Comparison of ENCODE assay signal across 9 cellular contexts in the genomic region with DNA sequence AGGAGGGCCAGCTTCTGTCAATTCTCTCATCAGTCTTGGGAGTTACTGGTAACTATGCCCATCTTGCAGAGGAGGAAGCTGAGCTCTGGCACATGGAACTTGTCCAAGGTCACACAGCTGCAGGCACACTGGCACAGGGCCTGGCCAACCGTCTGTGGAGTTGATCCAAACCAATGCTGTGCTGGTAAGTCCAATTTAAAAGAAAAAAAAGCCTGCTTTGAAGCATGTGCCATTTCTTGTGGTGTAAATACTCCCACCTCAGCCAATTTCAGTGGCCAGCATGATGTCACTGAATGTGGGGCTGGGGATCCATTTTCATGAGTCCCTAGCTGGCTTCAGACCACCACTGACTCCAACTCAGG.
DNase-seq lines count a peak whose midpoint lies in the region; ATAC-seq and TF ChIP-seq lines count a peak whose summit lies in the region.
"Had no signal": no experiment of that assay in that cellular context is flagged by ENCODE, and none has a peak within 500 bp of the region (broad histone marks: within the 10 kb centered on the region; RNA-seq: fewer than 3 reads in every experiment).

No MANE protein-coding gene starts in this region.

- no peaks in the 10 kb centered on the region for H3K36me3 ChIP-seq in Panc1 (ENCODE audit: control insufficient read depth, insufficient read depth, low read length)
- H3K36me3 ChIP-seq in parathyroid adenoma (ENCODE audit: control insufficient read depth, insufficient read depth, low read length), result no peaks in the 10 kb centered on the region

- ATAC-seq in Panc1 (peak; percentile 68; the same call in 1 of the 2 replicates), GM19351 (IDR thresholded peaks at IDR 0.05; ENCODE audit: unreplicated experiment) (no peak), HG02798 (IDR thresholded peaks at IDR 0.05; ENCODE audit: poor library complexity, unreplicated experiment) (no peak)

- H3K27me3 ChIP-seq in Panc1 (ENCODE audit: control insufficient read depth, insufficient read depth, low read length) (no peaks in the 10 kb centered on the region), parathyroid adenoma (ENCODE audit: control insufficient read depth, insufficient read depth, low read length) (no peaks in the 10 kb centered on the region)

- POLR2A ChIA-PET in Panc1 (lab: Charles Lee), result interaction anchor here (0.5 kb wide), 1 partner anchor 312 kb away, joined by 6 read pairs; no protein-coding TSS in a partner anchor

- H3K4me1 Mint-ChIP-seq in Calu3 (ENCODE audit: low read depth, unreplicated experiment), result peaks cover 26% of the 10 kb centered on the region

- H3K9ac ChIP-seq in parathyroid adenoma, result no peak overlapping the region

- H2AFZ ChIP-seq in parathyroid adenoma, result no peak overlapping the region

- peaks cover 8% of the 10 kb centered on the region for H3K9me3 Mint-ChIP-seq in Calu3 (ENCODE audit: low read depth, unreplicated experiment)

- intact Hi-C loops in Calu3 (cut with micrococcal nuclease; ENCODE audit: unreplicated experiment) (loop anchor here (5.0 kb wide), 1 partner anchor 84 kb away; the partner anchor contains the start of gene CHSY1), Panc1 (cut with micrococcal nuclease; ENCODE audit: unreplicated experiment) (no loop called here)

- DNase-seq in Calu3 (no peak), Panc1 (ENCODE audit: low read depth, low spot score) (no peak), erythroblast (lab: John Stamatoyannopoulos, UW) (no peak), NCI-H1092 (lab: John Stamatoyannopoulos, UW) (no peak), kidney glomerular epithelial cell (lab: John Stamatoyannopoulos, UW) (no peak)
- DNase-seq: cortex of kidney had no signal

- in situ Hi-C loops in Panc1 (cut with HindIII; ENCODE audit: low pct_unique_long_range_greater_than_20kb, low sequenced_read_pairs), result no loop called here

- no peaks in the 10 kb centered on the region for H3K36me3 Mint-ChIP-seq in Calu3 (ENCODE audit: insufficient read depth, unreplicated experiment)

- no peaks in the 10 kb centered on the region for H3K79me2 ChIP-seq in parathyroid adenoma

- no peaks in the 10 kb centered on the region for H3K27me3 Mint-ChIP-seq in Calu3 (ENCODE audit: unreplicated experiment)

- BruUV-seq in Calu3 (replicated peaks; lab: Mats Ljungman, UMichigan) (no TSS peak), Panc1 (replicated peaks; lab: Mats Ljungman, UMichigan) (no TSS peak)

- no peak overlapping the region for H3K4me2 ChIP-seq in parathyroid adenoma (ENCODE audit: low read length)

- H3K27ac Mint-ChIP-seq in Calu3 (ENCODE audit: unreplicated experiment), result peak overlapping the region; percentile 91

- peak overlapping the region; percentile 56 for H3K4me3 Mint-ChIP-seq in Calu3 (ENCODE audit: low read depth, unreplicated experiment)

- no peak for TF ChIP-seq CTCF in Calu3 (IDR thresholded peaks at IDR 0.05; ENCODE audit: unreplicated experiment)
- no peak for TF ChIP-seq CTCF in Panc1 (IDR thresholded peaks at IDR 0.05)
- no peak for TF ChIP-seq CTCF in parathyroid adenoma (IDR thresholded peaks at IDR 0.05)

- H3K4me3 ChIP-seq in Panc1 (ENCODE audit: low read depth in 2 of 2, low read length in 2 of 2) (peak overlapping the region in 1 of 2 experiments; percentile 31; a peak in 2 of 4 replicates), parathyroid adenoma (ENCODE audit: low read depth, low read length) (no peak overlapping the region)

- H3K9me3 ChIP-seq in Panc1 (ENCODE audit: control insufficient read depth, insufficient read depth, low read depth, low read length) (peaks cover 17% of the 10 kb centered on the region; the same call in 1 of the 2 replicates), parathyroid adenoma (ENCODE audit: control insufficient read depth, low read length) (no peaks in the 10 kb centered on the region)

- CTCF ChIA-PET in Calu3 (lab: Charles Lee) (interaction anchor here (0.7 to 1.9 kb wide), 3 partner anchors 54 to 160 kb away, joined by 3 to 6 read pairs (median 4); no protein-coding TSS in a partner anchor), Panc1 (lab: Charles Lee) (no interaction called here)

- H3K4me1 ChIP-seq in Panc1 (ENCODE audit: control insufficient read depth, insufficient read depth, low read length), result peaks cover 46% of the 10 kb centered on the region
- H3K4me1 ChIP-seq in parathyroid adenoma, result no peaks in the 10 kb centered on the region

- H3K27ac ChIP-seq in Panc1 (ENCODE audit: low read length) (peak overlapping the region; percentile 95), parathyroid adenoma (peak overlapping the region; percentile 83)

- TF ChIP-seq POLR2A in erythroblast (IDR thresholded peaks at IDR 0.05; ENCODE audit: low read length), result peak; percentile 8
